1 cellular context compared by ENCODE assay signal in the genomic region with DNA sequence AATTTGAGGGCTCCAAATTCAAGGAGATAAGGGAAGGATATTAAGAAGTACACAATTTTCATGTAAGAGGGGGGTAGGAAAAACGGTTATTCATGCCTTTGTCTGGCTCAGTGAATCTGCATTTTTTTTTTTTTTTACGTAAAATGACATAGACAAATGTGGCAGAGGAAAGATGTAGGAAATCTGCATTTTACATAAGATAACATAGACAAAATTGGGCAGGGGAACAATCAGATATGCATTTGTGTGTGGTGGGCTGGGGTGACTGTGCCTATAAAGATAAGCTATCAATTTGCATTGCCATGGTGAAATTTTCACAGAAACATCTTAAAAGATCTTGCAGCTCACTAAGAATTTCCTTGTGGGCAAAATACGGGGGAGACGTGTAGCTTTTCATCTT.
TF ChIP-seq lines count a peak whose summit lies in the region.

No MANE protein-coding gene starts in this region.

TF ChIP-seq in GM23338, 12 proteins besides CTCF, POLR2A, EP300 and RAD21 (continued from another document):
- TF ChIP-seq, protein P1, sequence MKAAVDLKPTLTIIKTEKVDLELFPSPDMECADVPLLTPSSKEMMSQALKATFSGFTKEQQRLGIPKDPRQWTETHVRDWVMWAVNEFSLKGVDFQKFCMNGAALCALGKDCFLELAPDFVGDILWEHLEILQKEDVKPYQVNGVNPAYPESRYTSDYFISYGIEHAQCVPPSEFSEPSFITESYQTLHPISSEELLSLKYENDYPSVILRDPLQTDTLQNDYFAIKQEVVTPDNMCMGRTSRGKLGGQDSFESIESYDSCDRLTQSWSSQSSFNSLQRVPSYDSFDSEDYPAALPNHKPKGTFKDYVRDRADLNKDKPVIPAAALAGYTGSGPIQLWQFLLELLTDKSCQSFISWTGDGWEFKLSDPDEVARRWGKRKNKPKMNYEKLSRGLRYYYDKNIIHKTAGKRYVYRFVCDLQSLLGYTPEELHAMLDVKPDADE (IDR thresholded peaks at IDR 0.05), result no peak
- TF ChIP-seq EZH2phosphoT487 (IDR thresholded peaks at IDR 0.05; ENCODE audit: unreplicated experiment) (no peak), CREB1 (CRISPR knock-in tag; IDR thresholded peaks at IDR 0.05; ENCODE audit: low read depth) (no peak), JUNB (IDR thresholded peaks at IDR 0.05; ENCODE audit: unreplicated experiment) (no peak), ZNF331 (CRISPR knock-in tag; IDR thresholded peaks at IDR 0.05; ENCODE audit: low read depth) (no peak)
